17 cellular contexts compared by ENCODE assay signal in the genomic region with DNA sequence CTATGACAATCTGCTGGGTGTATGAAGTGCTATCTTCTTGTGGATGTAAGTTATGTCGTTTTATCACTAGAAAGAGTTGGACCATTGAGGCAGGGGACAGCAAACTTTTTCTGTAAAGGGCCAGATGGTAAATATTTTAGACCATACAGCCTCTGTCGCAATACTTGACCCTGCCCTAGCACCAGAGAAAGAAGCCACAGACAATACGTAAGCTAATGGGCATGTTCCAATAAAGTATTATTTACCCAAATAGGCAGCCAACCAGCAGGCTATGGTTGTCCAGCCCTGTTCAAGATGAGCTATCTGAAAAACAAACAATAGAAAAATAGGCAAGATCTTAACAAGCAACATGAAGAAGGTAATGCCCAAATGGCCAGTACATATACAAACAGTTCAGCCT.
"Had no signal": no experiment of that assay in that cellular context is flagged by ENCODE, and none has a peak within 500 bp of the region (broad histone marks: within the 10 kb centered on the region; RNA-seq: fewer than 3 reads in every experiment).

No MANE protein-coding gene starts in this region.

- H3K27me3 ChIP-seq: hepatocyte, left lung had no signal

- DNase-seq: activated CD4-positive, alpha-beta memory T cell treated with anti-CD3 and anti-CD28 coated beads for 36 hours; activated CD8-positive, alpha-beta memory T cell treated with anti-CD3 and anti-CD28 coated beads, Interleukin-2, amount 10 ng/mL, durations not matched to agents 7 days and 5 days; activated effector memory CD4-positive, alpha-beta T cell treated with Interleukin-2 at 50 U/mL for 16 hours; activated T-cell treated with anti-CD3 and anti-CD28 coated beads, Interleukin-2, amount 50 U/mL, for 4 hours; amniotic stem cell; central memory CD4-positive, alpha-beta T cell; cortex of kidney; effector memory CD4-positive, alpha-beta T cell; kidney; left lung; naive B cell; T-helper 1 cell; T1000 had no signal

- H3K4me1 Mint-ChIP-seq: activated CD8-positive, alpha-beta memory T cell treated with anti-CD3 and anti-CD28 coated beads, Interleukin-2, amount 10 ng/mL, durations not matched to agents 7 days and 5 days; activated naive CD4-positive, alpha-beta T cell treated with anti-CD3 and anti-CD28 coated beads, Interleukin-2, amount 50 U/mL, for 24 hours; stimulated activated effector memory CD8-positive, alpha-beta T cell treated with anti-CD3 and anti-CD28 coated beads, Interleukin-12 subunit alpha, Interleukin-12 subunit beta, amount 100 ng/mL, for 72 hours had no signal

- H3K36me3 ChIP-seq: left lung had no signal

- H3K79me2 ChIP-seq: hepatocyte had no signal

- H3K9me3 Mint-ChIP-seq: activated CD4-positive, alpha-beta memory T cell treated with anti-CD3 and anti-CD28 coated beads for 36 hours; activated naive CD4-positive, alpha-beta T cell treated with anti-CD3 and anti-CD28 coated beads, Interleukin-2, amount 50 U/mL, for 24 hours; activated T-cell treated with anti-CD3 and anti-CD28 coated beads, Interleukin-2, amount 50 U/mL, for 4 hours had no signal

- FAIRE-seq: kidney had no signal

- H3K4me3 ChIP-seq: hepatocyte, left lung had no signal

- ATAC-seq: activated CD8-positive, alpha-beta memory T cell treated with anti-CD3 and anti-CD28 coated beads, Interleukin-2, amount 10 ng/mL, durations not matched to agents 7 days and 5 days; activated T-cell treated with anti-CD3 and anti-CD28 coated beads, Interleukin-2, amount 50 U/mL, for 4 hours; left lung; stimulated activated effector memory CD8-positive, alpha-beta T cell treated with anti-CD3 and anti-CD28 coated beads, Interleukin-12 subunit alpha, Interleukin-12 subunit beta, amount 100 ng/mL, for 72 hours had no signal

- H2AFZ ChIP-seq: hepatocyte had no signal

- H3K27ac ChIP-seq: hepatocyte, left lung, VCaP had no signal

- H3K4me2 ChIP-seq: hepatocyte had no signal

- H3K36me3 Mint-ChIP-seq: activated CD4-positive, alpha-beta memory T cell treated with anti-CD3 and anti-CD28 coated beads for 36 hours; activated naive CD4-positive, alpha-beta T cell treated with anti-CD3 and anti-CD28 coated beads, Interleukin-2, amount 50 U/mL, for 24 hours; stimulated activated effector memory CD8-positive, alpha-beta T cell treated with anti-CD3 and anti-CD28 coated beads, Interleukin-12 subunit alpha, Interleukin-12 subunit beta, amount 100 ng/mL, for 72 hours had no signal

- H3K4me1 ChIP-seq: left lung had no signal

- H3K27me3 Mint-ChIP-seq: activated CD8-positive, alpha-beta memory T cell treated with anti-CD3 and anti-CD28 coated beads, Interleukin-2, amount 10 ng/mL, durations not matched to agents 7 days and 5 days; activated naive CD4-positive, alpha-beta T cell treated with anti-CD3 and anti-CD28 coated beads, Interleukin-2, amount 50 U/mL, for 24 hours had no signal

- H3K9me3 ChIP-seq: left lung had no signal

- H3K27ac Mint-ChIP-seq: activated CD4-positive, alpha-beta memory T cell treated with anti-CD3 and anti-CD28 coated beads for 36 hours; activated CD8-positive, alpha-beta memory T cell treated with anti-CD3 and anti-CD28 coated beads, Interleukin-2, amount 10 ng/mL, durations not matched to agents 7 days and 5 days; activated naive CD4-positive, alpha-beta T cell treated with anti-CD3 and anti-CD28 coated beads, Interleukin-2, amount 50 U/mL, for 24 hours; naive B cell; stimulated activated effector memory CD8-positive, alpha-beta T cell treated with anti-CD3 and anti-CD28 coated beads, Interleukin-12 subunit alpha, Interleukin-12 subunit beta, amount 100 ng/mL, for 72 hours had no signal

- H3K4me3 Mint-ChIP-seq: activated CD4-positive, alpha-beta memory T cell treated with anti-CD3 and anti-CD28 coated beads for 36 hours; activated CD8-positive, alpha-beta memory T cell treated with anti-CD3 and anti-CD28 coated beads, Interleukin-2, amount 10 ng/mL, durations not matched to agents 7 days and 5 days; activated naive CD4-positive, alpha-beta T cell treated with anti-CD3 and anti-CD28 coated beads, Interleukin-2, amount 50 U/mL, for 24 hours; activated T-cell treated with anti-CD3 and anti-CD28 coated beads, Interleukin-2, amount 50 U/mL, for 4 hours; naive B cell; stimulated activated effector memory CD8-positive, alpha-beta T cell treated with anti-CD3 and anti-CD28 coated beads, Interleukin-12 subunit alpha, Interleukin-12 subunit beta, amount 100 ng/mL, for 72 hours had no signal
